Comparison of ENCODE assay signal across 11 cellular contexts in genomic region chr19:41861846-41862245, GRCh38. TPM values are rescaled to one million over a fixed set of nuclear protein-coding genes. Genes with fewer than 3 reads are reported as not detected.
DNase-seq lines count a peak whose midpoint lies in the region; ATAC-seq and TF ChIP-seq lines count a peak whose summit lies in the region.
"Had no signal": no experiment of that assay in that cellular context is flagged by ENCODE, and none has a peak within 500 bp of the region (broad histone marks: within the 10 kb centered on the region; RNA-seq: fewer than 3 reads in every experiment).

No MANE protein-coding gene starts in this region.

- intact Hi-C loops in activated CD4-positive, alpha-beta T cell treated with anti-CD3 and anti-CD28 coated beads, Interleukin-2, amount 10 ng/mL, durations not matched to agents 24 days and 14 days (cut with micrococcal nuclease), result loop anchor here (1.0 kb wide), 1 partner anchor 9 kb away; no protein-coding TSS in a partner anchor
- intact Hi-C loops in activated CD4-positive, alpha-beta memory T cell treated with anti-CD3 and anti-CD28 coated beads for 36 hours (cut with micrococcal nuclease), result no loop called here

- ATAC-seq in stimulated activated memory B cell treated with anti-CD40 and anti-IgM and Interleukin-4, amounts not matched to agents 10 μg/mL and 1 μg/mL and 100 μg/mL, for 72 hours, result no peak
- ATAC-seq in HG02885 (IDR thresholded peaks at IDR 0.05; ENCODE audit: poor library complexity, unreplicated experiment), result no peak

- CTCF ChIA-PET in activated CD4-positive, alpha-beta memory T cell treated with anti-CD3 and anti-CD28 coated beads for 36 hours (lab: Charles Lee), result interaction anchor here (0.8 to 4.2 kb wide), 4 partner anchors 11 to 96 kb away, joined by 3 to 51 read pairs (median 16); partner anchors contain the start of gene RABAC1

- peaks cover 52% of the 10 kb centered on the region for H3K4me1 Mint-ChIP-seq in activated CD4-positive, alpha-beta T cell treated with anti-CD3 and anti-CD28 coated beads, Interleukin-2, amount 10 ng/mL, durations not matched to agents 24 days and 14 days
- peaks cover 55% of the 10 kb centered on the region for H3K4me1 Mint-ChIP-seq in activated CD4-positive, alpha-beta memory T cell treated with anti-CD3 and anti-CD28 coated beads for 36 hours (ENCODE audit: low read depth)
- peaks cover 60% of the 10 kb centered on the region for H3K4me1 Mint-ChIP-seq in stimulated activated memory B cell treated with anti-CD40 and anti-IgM and Interleukin-4, amounts not matched to agents 10 μg/mL and 1 μg/mL and 100 μg/mL, for 72 hours

- POLR2A ChIA-PET in activated CD4-positive, alpha-beta memory T cell treated with anti-CD3 and anti-CD28 coated beads for 36 hours (lab: Charles Lee), result interaction anchor here (0.6 to 4.5 kb wide), 3 partner anchors 10 to 21 kb away, joined by 3 to 68 read pairs (median 4); partner anchors contain the start of gene CD79A

- H3K4me3 ChIP-seq in fibroblast of the aortic adventitia (ENCODE audit: low read depth, low read length), result peak overlapping the region; percentile 98

- TF ChIP-seq CTCF in fibroblast of the aortic adventitia (IDR thresholded peaks at IDR 0.05; ENCODE audit: insufficient read depth, low read length), result no peak

- H3K36me3 Mint-ChIP-seq in activated CD4-positive, alpha-beta T cell treated with anti-CD3 and anti-CD28 coated beads, Interleukin-2, amount 10 ng/mL, durations not matched to agents 24 days and 14 days (ENCODE audit: low read depth), result peaks cover 59% of the 10 kb centered on the region
- H3K36me3 Mint-ChIP-seq in activated CD4-positive, alpha-beta memory T cell treated with anti-CD3 and anti-CD28 coated beads for 36 hours, result peaks cover 54% of the 10 kb centered on the region
- H3K36me3 Mint-ChIP-seq in stimulated activated memory B cell treated with anti-CD40 and anti-IgM and Interleukin-4, amounts not matched to agents 10 μg/mL and 1 μg/mL and 100 μg/mL, for 72 hours, result peaks cover 50% of the 10 kb centered on the region

- no peaks in the 10 kb centered on the region for H3K9me3 Mint-ChIP-seq in activated CD4-positive, alpha-beta T cell treated with anti-CD3 and anti-CD28 coated beads, Interleukin-2, amount 10 ng/mL, durations not matched to agents 24 days and 14 days
- H3K9me3 Mint-ChIP-seq in activated CD4-positive, alpha-beta memory T cell treated with anti-CD3 and anti-CD28 coated beads for 36 hours, result no peaks in the 10 kb centered on the region
- H3K9me3 Mint-ChIP-seq in stimulated activated memory B cell treated with anti-CD40 and anti-IgM and Interleukin-4, amounts not matched to agents 10 μg/mL and 1 μg/mL and 100 μg/mL, for 72 hours, result no peaks in the 10 kb centered on the region

- H3K27ac Mint-ChIP-seq in activated CD4-positive, alpha-beta T cell treated with anti-CD3 and anti-CD28 coated beads, Interleukin-2, amount 10 ng/mL, durations not matched to agents 24 days and 14 days, result peak overlapping the region; percentile 93
- H3K27ac Mint-ChIP-seq in activated CD4-positive, alpha-beta memory T cell treated with anti-CD3 and anti-CD28 coated beads for 36 hours, result peak overlapping the region; percentile 94
- H3K27ac Mint-ChIP-seq in stimulated activated memory B cell treated with anti-CD40 and anti-IgM and Interleukin-4, amounts not matched to agents 10 μg/mL and 1 μg/mL and 100 μg/mL, for 72 hours, result peak overlapping the region; percentile 89

- no peak for DNase-seq in activated CD4-positive, alpha-beta T cell treated with anti-CD3 and anti-CD28 coated beads, Interleukin-2, amount 10 ng/mL, durations not matched to agents 24 days and 14 days
- no peak for DNase-seq in activated CD4-positive, alpha-beta T cell treated with anti-CD3 and anti-CD28 coated beads for 4 hours
- DNase-seq in activated CD4-positive, alpha-beta memory T cell treated with anti-CD3 and anti-CD28 coated beads for 36 hours, result no peak
- DNase-seq in fibroblast of the aortic adventitia (ENCODE audit: low read depth), result no peak
- no peak for DNase-seq in COLO829 (ENCODE audit: low spot score)
- no peak for DNase-seq in NCI-H1105 treated with DMSO at 0.1 percent for 48 hours (lab: John Stamatoyannopoulos, UW)
- DNase-seq: activated gamma-delta T cell treated with Interleukin-2 at 50 U/mL for 16 hours, AML-193 had no signal

- peak overlapping the region; percentile 89 for H3K4me3 Mint-ChIP-seq in activated CD4-positive, alpha-beta T cell treated with anti-CD3 and anti-CD28 coated beads, Interleukin-2, amount 10 ng/mL, durations not matched to agents 24 days and 14 days
- H3K4me3 Mint-ChIP-seq in activated CD4-positive, alpha-beta memory T cell treated with anti-CD3 and anti-CD28 coated beads for 36 hours, result peak overlapping the region; percentile 87
- H3K4me3 Mint-ChIP-seq in stimulated activated memory B cell treated with anti-CD40 and anti-IgM and Interleukin-4, amounts not matched to agents 10 μg/mL and 1 μg/mL and 100 μg/mL, for 72 hours, result peak overlapping the region; percentile 93

- peaks cover 3% of the 10 kb centered on the region for H3K27me3 Mint-ChIP-seq in activated CD4-positive, alpha-beta T cell treated with anti-CD3 and anti-CD28 coated beads, Interleukin-2, amount 10 ng/mL, durations not matched to agents 24 days and 14 days
- H3K27me3 Mint-ChIP-seq in activated CD4-positive, alpha-beta memory T cell treated with anti-CD3 and anti-CD28 coated beads for 36 hours, result no peaks in the 10 kb centered on the region
- H3K27me3 Mint-ChIP-seq in stimulated activated memory B cell treated with anti-CD40 and anti-IgM and Interleukin-4, amounts not matched to agents 10 μg/mL and 1 μg/mL and 100 μg/mL, for 72 hours, result no peaks in the 10 kb centered on the region

RNA-seq across cellular contexts. Expression of gene RPS19, which starts 1.8 kb away (rescaled TPM):
- total RNA-seq in activated CD4-positive, alpha-beta T cell treated with anti-CD3 and anti-CD28 coated beads, Interleukin-2, amount 10 ng/mL, durations not matched to agents 24 days and 14 days, result 2,909 and 2,931 TPM in 2 replicates
- 1,000 to 10,000 TPM; 3,181 to 3,314 TPM for total RNA-seq in activated CD4-positive, alpha-beta memory T cell treated with anti-CD3 and anti-CD28 coated beads for 36 hours
- 827 and 1,080 TPM in 2 replicates for total RNA-seq in fibroblast of the aortic adventitia (ENCODE audit: low replicate concordance)

RNA-seq across cellular contexts. Expression of gene CD79A, which starts 15.2 kb away (rescaled TPM):
- total RNA-seq in activated CD4-positive, alpha-beta T cell treated with anti-CD3 and anti-CD28 coated beads, Interleukin-2, amount 10 ng/mL, durations not matched to agents 24 days and 14 days, result 2.6 and 2.7 TPM in 2 replicates
- 1 to 10 TPM; 1.5 to 1.6 TPM for total RNA-seq in activated CD4-positive, alpha-beta memory T cell treated with anti-CD3 and anti-CD28 coated beads for 36 hours
- total RNA-seq in fibroblast of the aortic adventitia (ENCODE audit: low replicate concordance), result 0.09 TPM in 1 of 2 replicates, not detected in the other
- total RNA-seq: kidney epithelial cell had no signal

RNA-seq across cellular contexts. Expression of gene DMRTC2, which starts 17.0 kb away (rescaled TPM):
- not detected in 2 replicates for total RNA-seq in activated CD4-positive, alpha-beta T cell treated with anti-CD3 and anti-CD28 coated beads, Interleukin-2, amount 10 ng/mL, durations not matched to agents 24 days and 14 days
- total RNA-seq in activated CD4-positive, alpha-beta memory T cell treated with anti-CD3 and anti-CD28 coated beads for 36 hours, result not detected
- total RNA-seq in fibroblast of the aortic adventitia (ENCODE audit: low replicate concordance), result not detected in 2 replicates
- total RNA-seq: kidney epithelial cell had no signal

RNA-seq across cellular contexts. Expression of gene LYPD4, which starts 17.4 kb away (rescaled TPM):
- total RNA-seq in activated CD4-positive, alpha-beta T cell treated with anti-CD3 and anti-CD28 coated beads, Interleukin-2, amount 10 ng/mL, durations not matched to agents 24 days and 14 days, result not detected in 2 replicates
- total RNA-seq in activated CD4-positive, alpha-beta memory T cell treated with anti-CD3 and anti-CD28 coated beads for 36 hours, result not detected
- total RNA-seq in fibroblast of the aortic adventitia (ENCODE audit: low replicate concordance), result not detected in 2 replicates
- total RNA-seq: kidney epithelial cell had no signal

RNA-seq across cellular contexts. Expression of gene ARHGEF1, which starts 21.1 kb away (rescaled TPM):
- total RNA-seq in activated CD4-positive, alpha-beta T cell treated with anti-CD3 and anti-CD28 coated beads, Interleukin-2, amount 10 ng/mL, durations not matched to agents 24 days and 14 days, result 365 and 378 TPM in 2 replicates
- 100 to 1,000 TPM; 298 to 327 TPM for total RNA-seq in activated CD4-positive, alpha-beta memory T cell treated with anti-CD3 and anti-CD28 coated beads for 36 hours
- 26.8 and 57.6 TPM in 2 replicates for total RNA-seq in fibroblast of the aortic adventitia (ENCODE audit: low replicate concordance)
